Comparison of ENCODE assay signal across 8 cellular contexts in genomic region chr19:41354343-41354974, GRCh38. TPM values are rescaled to one million over a fixed set of nuclear protein-coding genes. Genes with fewer than 3 reads are reported as not detected.
A peak's percentile ranks its signal among the peaks of the same experiment; 100 is the strongest.
DNase-seq lines count a peak whose midpoint lies in the region; ATAC-seq and TF ChIP-seq lines count a peak whose summit lies in the region.

No MANE protein-coding gene starts in this region.

- no peaks in the 10 kb centered on the region for H3K36me3 ChIP-seq in HUES48 (ENCODE audit: control insufficient read depth, insufficient read depth, low read length)

- no peak for DNase-seq in AG09309 (ENCODE audit: low read depth)
- no peak for DNase-seq in choroid plexus epithelial cell (ENCODE audit: low read depth)
- no peak for DNase-seq in natural killer cell
- DNase-seq in RKO (ENCODE audit: low spot score): no peak

- H3K27ac Mint-ChIP-seq in natural killer cell: peak overlapping the region; percentile 90 to 96

- H3K36me3 Mint-ChIP-seq in natural killer cell: peaks cover 7% of the 10 kb centered on the region

- peak overlapping the region; percentile 93 for H3K4me3 Mint-ChIP-seq in natural killer cell

- H3K4me1 Mint-ChIP-seq in natural killer cell: peaks cover 49 to 69% of the 10 kb centered on the region in 2 donors

- TF ChIP-seq CTCF in AG09309 (IDR thresholded peaks at IDR 0.05; ENCODE audit: control insufficient read depth, insufficient read depth, low read depth, low read length, missing control alignments): no peak
- TF ChIP-seq CTCF in choroid plexus epithelial cell (conservative IDR thresholded peaks at IDR 0.05; ENCODE audit: low read depth, low read length): no peak
- TF ChIP-seq CTCF in natural killer cell (IDR thresholded peaks at IDR 0.05): peak; percentile 37

- H3K9me3 Mint-ChIP-seq in natural killer cell: no peaks in the 10 kb centered on the region

- no peaks in the 10 kb centered on the region for H3K4me1 ChIP-seq in HUES48 (ENCODE audit: control insufficient read depth, insufficient read depth, low read length)

- peaks cover 38% of the 10 kb centered on the region for H3K27me3 ChIP-seq in HUES48 (ENCODE audit: control insufficient read depth, insufficient read depth, low read length)

- H3K27ac ChIP-seq in HUES48 (ENCODE audit: low read depth, low read length): no peak overlapping the region

- peaks cover 0 to 2% of the 10 kb centered on the region in 2 donors for H3K27me3 Mint-ChIP-seq in natural killer cell (ENCODE audit: low read depth in 2 of 2)

- H3K9me3 ChIP-seq in HUES48 (ENCODE audit: control insufficient read depth, insufficient read depth, low read length): no peaks in the 10 kb centered on the region

- intact Hi-C loops in natural killer cell (cut with micrococcal nuclease): loop anchor here (1.0 to 5.0 kb wide), 3 partner anchors 10 to 150 kb away; partner anchors contain the start of gene B9D2

- peak overlapping the region; percentile 97 for H3K4me3 ChIP-seq in AG09309 (ENCODE audit: control insufficient read depth, low read depth, low read length)
- peak overlapping the region; percentile 74 for H3K4me3 ChIP-seq in HUES48 (ENCODE audit: low read depth, low read length)
- H3K4me3 ChIP-seq in choroid plexus epithelial cell (ENCODE audit: low read depth, low read length): peak overlapping the region; percentile 77

- H3K9ac ChIP-seq in HUES48 (ENCODE audit: low read depth, low read length): no peak overlapping the region

- ATAC-seq in natural killer cell: no peak
- no peak for ATAC-seq in HG02798 (IDR thresholded peaks at IDR 0.05; ENCODE audit: poor library complexity, unreplicated experiment)
- no peak for ATAC-seq in GM19395 (IDR thresholded peaks at IDR 0.05; ENCODE audit: unreplicated experiment)
- ATAC-seq in HG03039 (IDR thresholded peaks at IDR 0.05; ENCODE audit: unreplicated experiment): no peak

RNA-seq across cellular contexts. Expression of gene TGFB1, which starts 0.7 kb away (rescaled TPM):
- 100 to 1,000 TPM; 682 to 761 (median 729) TPM for total RNA-seq in natural killer cell

RNA-seq across cellular contexts. Expression of gene B9D2, which starts 9.5 kb away (rescaled TPM):
- total RNA-seq in natural killer cell: 10 to 100 TPM; 18.1 to 22.2 (median 18.7) TPM

RNA-seq across cellular contexts. Expression of gene TMEM91, which starts 21.9 kb away (rescaled TPM):
- 10 to 100 TPM; 13.6 to 22.8 (median 20.8) TPM for total RNA-seq in natural killer cell

RNA-seq across cellular contexts. Expression of gene EXOSC5, which starts 42.7 kb away (rescaled TPM):
- total RNA-seq in natural killer cell: 10 to 100 TPM in 1 of 3 donors, 1 to 10 TPM in 2; 9.0 to 11.6 (median 9.5) TPM

RNA-seq across cellular contexts. Expression of gene BCKDHA, which starts 43.2 kb away (rescaled TPM):
- total RNA-seq in natural killer cell: 10 to 100 TPM; 26.5 to 29.0 (median 28.3) TPM
